9 cellular contexts compared by ENCODE assay signal in the genomic region with DNA sequence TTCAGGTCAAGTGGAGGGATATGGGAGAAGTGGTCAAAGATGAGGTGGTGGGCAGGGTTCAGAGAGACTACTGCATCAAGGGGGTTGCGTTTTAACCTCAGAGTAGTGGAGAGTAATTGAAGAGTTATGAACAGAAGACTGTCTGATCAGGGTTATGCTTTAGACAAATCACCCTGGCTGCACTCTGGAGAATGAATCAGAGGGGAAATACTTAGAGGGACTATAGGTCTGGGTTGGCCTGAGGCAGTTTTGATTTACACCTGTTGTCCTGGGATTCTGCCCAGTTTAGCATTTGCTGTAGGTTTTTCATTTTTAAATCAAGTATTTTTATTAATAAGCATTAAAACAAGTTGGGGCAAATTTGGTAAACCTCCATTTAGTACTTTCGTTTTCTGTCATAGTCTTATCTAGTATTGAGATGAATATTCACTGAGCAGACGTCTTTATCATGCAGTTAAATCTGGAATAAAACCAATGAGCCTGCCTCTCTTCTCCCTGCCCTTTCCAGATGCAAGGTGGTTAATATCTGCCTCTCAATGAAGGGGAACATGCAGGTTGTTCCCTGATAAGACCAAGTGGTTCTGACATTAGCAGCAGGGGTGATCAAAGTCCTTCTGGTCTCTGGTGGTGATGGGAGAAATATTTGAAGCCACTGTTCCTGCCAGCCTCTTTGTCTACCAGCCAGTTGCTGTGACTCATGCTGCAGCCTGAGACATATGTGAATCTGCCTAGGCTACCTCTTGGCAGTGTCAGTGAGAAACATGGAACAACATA.
DNase-seq lines count a peak whose midpoint lies in the region; ATAC-seq and TF ChIP-seq lines count a peak whose summit lies in the region.
"Had no signal": no experiment of that assay in that cellular context is flagged by ENCODE, and none has a peak within 500 bp of the region (broad histone marks: within the 10 kb centered on the region; RNA-seq: fewer than 3 reads in every experiment).

No MANE protein-coding gene starts in this region.

- H3K27me3 Mint-ChIP-seq in activated CD8-positive, alpha-beta T cell treated with anti-CD3 and anti-CD28 coated beads, Interleukin-2, amount 10 ng/mL, durations not matched to agents 7 days and 5 days (ENCODE audit: low read depth): no peaks in the 10 kb centered on the region

- no peak for TF ChIP-seq POLR2A in gastrocnemius medialis (IDR thresholded peaks at IDR 0.05)

- peaks cover 22% of the 10 kb centered on the region for H3K4me1 Mint-ChIP-seq in activated CD8-positive, alpha-beta T cell treated with anti-CD3 and anti-CD28 coated beads, Interleukin-2, amount 10 ng/mL, durations not matched to agents 7 days and 5 days (ENCODE audit: low read depth)
- H3K4me1 Mint-ChIP-seq: naive B cell had no signal

- peak overlapping the region; percentile 56 for H3K27ac Mint-ChIP-seq in activated CD8-positive, alpha-beta T cell treated with anti-CD3 and anti-CD28 coated beads, Interleukin-2, amount 10 ng/mL, durations not matched to agents 7 days and 5 days

- no peaks in the 10 kb centered on the region for H3K27me3 ChIP-seq in gastrocnemius medialis

- ATAC-seq in activated CD4-positive, CD25-positive, alpha-beta regulatory T cell treated with anti-CD3 and anti-CD28 coated beads, Interleukin-2, amount 50 U/mL, for 24 hours: peak; percentile 44 to 50
- ATAC-seq in HG03064 (IDR thresholded peaks at IDR 0.05; ENCODE audit: low read depth, unreplicated experiment) (peak; percentile 58), gastrocnemius medialis (peak; percentile 75 to 79), GM19467 (IDR thresholded peaks at IDR 0.05; ENCODE audit: unreplicated experiment) (no peak), GM21717 (IDR thresholded peaks at IDR 0.05; ENCODE audit: unreplicated experiment) (no peak)
- ATAC-seq in activated CD8-positive, alpha-beta T cell treated with anti-CD3 and anti-CD28 coated beads, Interleukin-2, amount 10 ng/mL, durations not matched to agents 7 days and 5 days: peak; percentile 64

- in situ Hi-C loops in gastrocnemius medialis (cut with MboI; ENCODE audit: low sequenced_read_pairs in 4 of 4): no loop called here

- H3K4me3 ChIP-seq in gastrocnemius medialis: no peak overlapping the region

- H3K36me3 Mint-ChIP-seq in activated CD8-positive, alpha-beta T cell treated with anti-CD3 and anti-CD28 coated beads, Interleukin-2, amount 10 ng/mL, durations not matched to agents 7 days and 5 days (ENCODE audit: low read depth): peaks cover 2% of the 10 kb centered on the region
- H3K36me3 Mint-ChIP-seq: naive B cell had no signal

- DNase-seq in activated CD4-positive, CD25-positive, alpha-beta regulatory T cell (lab: John Stamatoyannopoulos, UW): no peak
- no peak for DNase-seq in activated CD8-positive, alpha-beta T cell treated with anti-CD3 and anti-CD28 coated beads, Interleukin-2, amount 10 ng/mL, durations not matched to agents 7 days and 5 days
- DNase-seq in gastrocnemius medialis (peak in 1 of 2 donors; percentile 24), SKM-1 treated with dmso at 0.1 percent for 144 hours (lab: John Stamatoyannopoulos, UW; ENCODE audit: unreplicated experiment) (no peak)
- DNase-seq: naive B cell had no signal

- H3K9me3 ChIP-seq in gastrocnemius medialis: no peaks in the 10 kb centered on the region

- H3K27ac ChIP-seq in gastrocnemius medialis: peak overlapping the region in 1 of 4 donors; percentile 31

- intact Hi-C loops in gastrocnemius medialis (cut with DNase I; ENCODE audit: low total_unique reads): no loop called here

- TF ChIP-seq CTCF in gastrocnemius medialis (IDR thresholded peaks at IDR 0.05 in 4 of 5, conservative IDR thresholded peaks at IDR 0.05 in 1 of 5): no peak

- H3K4me1 ChIP-seq in gastrocnemius medialis: peaks cover 0 to 8% of the 10 kb centered on the region in 2 donors

- POLR2A ChIA-PET in activated CD8-positive, alpha-beta T cell treated with anti-CD3 and anti-CD28 coated beads, Interleukin-2, amount 10 ng/mL, durations not matched to agents 7 days and 5 days (lab: Charles Lee): no interaction called here

- CTCF ChIA-PET in activated CD8-positive, alpha-beta T cell treated with anti-CD3 and anti-CD28 coated beads, Interleukin-2, amount 10 ng/mL, durations not matched to agents 7 days and 5 days (lab: Charles Lee): no interaction called here

- H3K36me3 ChIP-seq in gastrocnemius medialis: no peaks in the 10 kb centered on the region

- no peaks in the 10 kb centered on the region for H3K9me3 Mint-ChIP-seq in activated CD8-positive, alpha-beta T cell treated with anti-CD3 and anti-CD28 coated beads, Interleukin-2, amount 10 ng/mL, durations not matched to agents 7 days and 5 days (ENCODE audit: insufficient read depth)

- H3K4me3 Mint-ChIP-seq in activated CD8-positive, alpha-beta T cell treated with anti-CD3 and anti-CD28 coated beads, Interleukin-2, amount 10 ng/mL, durations not matched to agents 7 days and 5 days: peak overlapping the region; percentile 15
- H3K4me3 Mint-ChIP-seq: naive B cell had no signal

Comparison
In these comparisons a context has a peak if more than half of its experiments do, and no peak if none do; other contexts are left out.
1. ATAC-seq: peak in activated CD4-positive, CD25-positive, alpha-beta regulatory T cell treated with anti-CD3 and anti-CD28 coated beads, Interleukin-2, amount 50 U/mL, for 24 hours (2 of 2), HG03064 (single experiment), activated CD8-positive, alpha-beta T cell treated with anti-CD3 and anti-CD28 coated beads, Interleukin-2, amount 10 ng/mL, durations not matched to agents 7 days and 5 days (single experiment) and gastrocnemius medialis (2 of 2); none in GM19467 (single experiment) and GM21717 (single experiment).